In genomic region chr11:75032550-75032935, GRCh38 we compare ENCODE assay signal across 13 cellular contexts. TPM values are rescaled to one million over a fixed set of nuclear protein-coding genes. Genes with fewer than 3 reads are reported as not detected.
A peak's percentile ranks its signal among the peaks of the same experiment; 100 is the strongest.
DNase-seq lines count a peak whose midpoint lies in the region; ATAC-seq and TF ChIP-seq lines count a peak whose summit lies in the region.
"Had no signal": no experiment of that assay in that cellular context is flagged by ENCODE, and none has a peak within 500 bp of the region (broad histone marks: within the 10 kb centered on the region; RNA-seq: fewer than 3 reads in every experiment).

No MANE protein-coding gene starts in this region.

- no peak for TF ChIP-seq CTCF in OCI-LY3 (IDR thresholded peaks at IDR 0.05; ENCODE audit: low read depth, low read length)
- TF ChIP-seq CTCF in endodermal cell (conservative IDR thresholded peaks at IDR 0.05) = no peak

- H2AFZ ChIP-seq in OCI-LY3 (ENCODE audit: low read depth, low read length) = peak overlapping the region; percentile 26; the same call in 1 of the 2 replicates

- H3K4me3 Mint-ChIP-seq in endodermal cell = no peak overlapping the region
- H3K4me3 Mint-ChIP-seq: CD14-positive monocyte; CD4-positive, alpha-beta memory T cell; HFFc6 had no signal

- H3K4me1 Mint-ChIP-seq in endodermal cell = no peaks in the 10 kb centered on the region

- H3K27me3 Mint-ChIP-seq in endodermal cell (ENCODE audit: insufficient read depth) = peaks cover 17% of the 10 kb centered on the region
- H3K27me3 Mint-ChIP-seq: CD4-positive, alpha-beta memory T cell had no signal

- H3K4me2 ChIP-seq in OCI-LY3 (ENCODE audit: low read length) = no peak overlapping the region
- H3K4me2 ChIP-seq: BLaER1 had no signal

- H3K79me2 ChIP-seq in OCI-LY3 (ENCODE audit: low read length) = no peaks in the 10 kb centered on the region

- H3K9me3 Mint-ChIP-seq in endodermal cell = no peaks in the 10 kb centered on the region
- H3K9me3 Mint-ChIP-seq: CD14-positive monocyte; CD4-positive, alpha-beta memory T cell; HFFc6 had no signal

- no peak overlapping the region for H3K27ac ChIP-seq in OCI-LY3 (ENCODE audit: low read length)
- no peak overlapping the region for H3K27ac ChIP-seq in endodermal cell (ENCODE audit: low read depth, low read length)
- H3K27ac ChIP-seq: BLaER1 had no signal

- 95 to 96% methylated on average over 3 of the region's 3 CpGs for WGBS in endodermal cell (ENCODE audit: insufficient coverage in 1 of 2, insufficient read length in 1 of 2), 2 experiments

- ATAC-seq in HG03521 (IDR thresholded peaks at IDR 0.05; ENCODE audit: unreplicated experiment) = no peak

- no peaks in the 10 kb centered on the region for H4K20me1 ChIP-seq in OCI-LY3 (ENCODE audit: insufficient read depth, low read length)
- H4K20me1 ChIP-seq: BLaER1 had no signal

- H3K9me3 ChIP-seq in OCI-LY3 (ENCODE audit: insufficient read depth, low read length) (no peaks in the 10 kb centered on the region), endodermal cell (ENCODE audit: control insufficient read depth, low read length) (no peaks in the 10 kb centered on the region)
- H3K9me3 ChIP-seq: BLaER1 had no signal

- H3K36me3 ChIP-seq in OCI-LY3 (replicated peaks; ENCODE audit: low read depth, low read length) (no peaks in the 10 kb centered on the region), endodermal cell (ENCODE audit: control insufficient read depth, insufficient read depth, low read length) (no peaks in the 10 kb centered on the region)
- H3K36me3 ChIP-seq: BLaER1 had no signal

- H3K9ac ChIP-seq in OCI-LY3 (ENCODE audit: low read length) (no peak overlapping the region), endodermal cell (ENCODE audit: extremely low read depth, low read length, poor library complexity, severe bottlenecking) (no peak overlapping the region)
- H3K9ac ChIP-seq: BLaER1 had no signal

- H3K4me3 ChIP-seq in OCI-LY3 (ENCODE audit: low read length) (no peak overlapping the region), endodermal cell (ENCODE audit: low read length) (no peak overlapping the region)
- H3K4me3 ChIP-seq: BLaER1 had no signal

- H3K27ac Mint-ChIP-seq in endodermal cell = no peak overlapping the region
- H3K27ac Mint-ChIP-seq: CD14-positive monocyte; CD4-positive, alpha-beta memory T cell had no signal

- DNase-seq in endodermal cell (peak; percentile 28), mucosa of gallbladder (ENCODE audit: low spot score) (peak; percentile 5), ureter (ENCODE audit: low spot score) (peak; percentile 15), NCI-H2107 treated with DMSO at 0.1 percent for 48 hours (lab: John Stamatoyannopoulos, UW; ENCODE audit: unreplicated experiment) (no peak)
- DNase-seq in activated CD4-positive, alpha-beta T cell treated with anti-CD3 and anti-CD28 coated beads, Interleukin-2, amount 50 U/mL, for 4 hours = no peak
- DNase-seq: DMS79, GOT3 had no signal

- no peaks in the 10 kb centered on the region for H3K36me3 Mint-ChIP-seq in endodermal cell (ENCODE audit: low read depth)
- H3K36me3 Mint-ChIP-seq: CD14-positive monocyte; CD4-positive, alpha-beta memory T cell had no signal

- H3K4me1 ChIP-seq in OCI-LY3 (ENCODE audit: low read length) = peaks cover 51% of the 10 kb centered on the region
- H3K4me1 ChIP-seq in endodermal cell (ENCODE audit: control insufficient read depth, insufficient read depth, low read length) = no peaks in the 10 kb centered on the region

- H3K27me3 ChIP-seq in OCI-LY3 (ENCODE audit: low read depth, low read length) (no peaks in the 10 kb centered on the region), endodermal cell (ENCODE audit: control insufficient read depth, insufficient read depth, low read length, poor library complexity, severe bottlenecking) (peaks cover 12% of the 10 kb centered on the region)
- H3K27me3 ChIP-seq: BLaER1 had no signal

RNA-seq across cellular contexts. Expression of gene NEU3, which starts 43.8 kb away (rescaled TPM):
- total RNA-seq in endodermal cell (10 to 100 TPM in 1 of 2 donors, 1 to 10 TPM in 1; 9.1 to 10.8 TPM), mucosa of gallbladder (8.1 TPM), ureter (10.9 TPM)
- 7.7 TPM for polyA plus RNA-seq in endodermal cell (2013, experiment 1 of 2)
- 7.0 TPM for polyA plus RNA-seq in endodermal cell (2013, experiment 2 of 2)

Comparison
In these comparisons a context has a peak if more than half of its experiments do, and no peak if none do; other contexts are left out.
1. DNase-seq: peak in endodermal cell (single experiment), mucosa of gallbladder (single experiment) and ureter (single experiment); none in activated CD4-positive, alpha-beta T cell treated with anti-CD3 and anti-CD28 coated beads, Interleukin-2, amount 50 U/mL, for 4 hours (0 of 2) and NCI-H2107 treated with DMSO at 0.1 percent for 48 hours (single experiment).